Comparison of ENCODE assay signal across 29 cellular contexts in the genomic region with DNA sequence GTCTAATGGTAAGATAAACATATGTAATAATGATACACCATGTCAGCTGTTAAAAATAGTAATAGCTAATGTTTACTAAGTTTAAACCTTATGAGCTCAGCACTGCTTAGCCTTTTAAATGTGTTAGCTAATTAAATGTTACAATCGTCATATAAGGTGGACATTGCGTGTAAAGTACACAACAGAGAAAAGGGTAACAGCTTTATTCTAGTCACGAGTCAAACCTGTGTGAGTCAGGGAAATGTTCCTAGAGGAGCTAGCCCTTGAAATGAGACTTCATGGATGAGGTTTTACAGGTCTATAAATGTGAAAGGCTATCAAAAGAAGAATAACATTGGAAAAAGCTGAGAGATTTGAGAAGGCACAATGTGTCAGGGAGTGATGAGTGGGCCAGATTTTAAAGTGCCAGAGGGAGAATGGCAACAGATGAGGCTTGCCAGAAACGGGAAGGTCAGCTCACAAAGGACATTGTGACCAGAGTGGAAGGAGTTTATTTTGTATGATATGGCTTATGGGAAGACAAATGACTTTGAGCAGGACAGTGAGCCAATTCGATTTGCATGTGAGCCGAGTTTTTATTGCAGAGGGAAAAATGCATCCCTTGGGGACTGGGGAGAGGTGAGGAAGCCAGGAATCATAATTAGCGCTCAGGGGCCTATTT.
"Had no signal": no experiment of that assay in that cellular context is flagged by ENCODE, and none has a peak within 500 bp of the region (broad histone marks: within the 10 kb centered on the region; RNA-seq: fewer than 3 reads in every experiment).

No MANE protein-coding gene starts in this region.

- H3K27me3 ChIP-seq: gastroesophageal sphincter, right lobe of liver, vagina had no signal

- H3K9me3 ChIP-seq: gastroesophageal sphincter, lower lobe of right lung, right lobe of liver, thoracic aorta, vagina had no signal

- H3K4me1 Mint-ChIP-seq: activated naive CD4-positive, alpha-beta T cell treated with anti-CD3 and anti-CD28 coated beads, Interleukin-2, amount 10 ng/mL, durations not matched to agents 7 days and 5 days; activated naive CD8-positive, alpha-beta T cell treated with anti-CD3 and anti-CD28 coated beads, Interleukin-2, amount 10 ng/mL, durations not matched to agents 7 days and 5 days; immature natural killer cell; nephron had no signal

- H3K4me3 ChIP-seq: gastroesophageal sphincter, lower lobe of right lung, right lobe of liver, thoracic aorta, vagina had no signal

- H3K36me3 ChIP-seq: gastroesophageal sphincter, lower lobe of right lung, right lobe of liver, thoracic aorta, vagina, WERI-Rb-1 had no signal

- DNase-seq: activated CD4-positive, alpha-beta T cell treated with anti-CD3 and anti-CD28 coated beads for 48 hours; activated CD4-positive, alpha-beta T cell treated with anti-CD3 and anti-CD28 coated beads, Interleukin-2, amount 50 U/mL, for 48 hours; activated CD8-positive, alpha-beta memory T cell treated with anti-CD3 and anti-CD28 coated beads, Interleukin-2, amount 50 U/mL, for 48 hours; activated gamma-delta T cell; activated naive CD4-positive, alpha-beta T cell treated with anti-CD3 and anti-CD28 coated beads, Interleukin-2, amount 10 ng/mL, durations not matched to agents 7 days and 5 days; activated naive CD8-positive, alpha-beta T cell treated with anti-CD3 and anti-CD28 coated beads, Interleukin-2, amount 10 ng/mL, durations not matched to agents 7 days and 5 days; activated T-cell treated with anti-CD3 and anti-CD28 coated beads, Interleukin-2, amount 50 U/mL, for 24 hours; caudate nucleus; cortex of kidney; effector memory CD8-positive, alpha-beta T cell; erythroblast; head of caudate nucleus; hypothalamus; immature natural killer cell; lower lobe of right lung; posterior cingulate gyrus; right lobe of liver; stimulated activated CD4-positive, alpha-beta T cell treated with anti-CD3 and anti-CD28 coated beads, Interleukin-2, amount 100 ng/mL, for 48 hours; stimulated activated naive CD4-positive, alpha-beta T cell treated with Interleukin-2 at 50 U/mL for 16 hours; T-helper 9 cell; WERI-Rb-1 had no signal

- H3K36me3 Mint-ChIP-seq: activated naive CD4-positive, alpha-beta T cell treated with anti-CD3 and anti-CD28 coated beads, Interleukin-2, amount 10 ng/mL, durations not matched to agents 7 days and 5 days; activated naive CD8-positive, alpha-beta T cell treated with anti-CD3 and anti-CD28 coated beads, Interleukin-2, amount 10 ng/mL, durations not matched to agents 7 days and 5 days; immature natural killer cell; type B pancreatic cell had no signal

- H3K4me1 ChIP-seq: gastroesophageal sphincter, lower lobe of right lung, right lobe of liver, vagina had no signal

- H3K9me3 Mint-ChIP-seq: activated naive CD8-positive, alpha-beta T cell treated with anti-CD3 and anti-CD28 coated beads, Interleukin-2, amount 10 ng/mL, durations not matched to agents 7 days and 5 days; effector memory CD8-positive, alpha-beta T cell; nephron; T-helper 1 cell treated with Interleukin-12 subunit alpha and Interleukin-12 subunit beta and Interleukin-4 antibody, amounts not matched to agents 30 μg/mL and 1 μg/mL, for 36 hours; type B pancreatic cell had no signal

- H3K27me3 Mint-ChIP-seq: activated naive CD4-positive, alpha-beta T cell treated with anti-CD3 and anti-CD28 coated beads, Interleukin-2, amount 10 ng/mL, durations not matched to agents 7 days and 5 days; activated naive CD8-positive, alpha-beta T cell treated with anti-CD3 and anti-CD28 coated beads, Interleukin-2, amount 10 ng/mL, durations not matched to agents 7 days and 5 days; activated T-cell treated with anti-CD3 and anti-CD28 coated beads, Interleukin-2, amount 50 U/mL, for 24 hours; effector memory CD8-positive, alpha-beta T cell; type B pancreatic cell had no signal

- H3K27ac ChIP-seq: gastroesophageal sphincter, lower lobe of right lung, right lobe of liver, thoracic aorta, vagina, WERI-Rb-1 had no signal

- ATAC-seq: activated CD4-positive, CD25-positive, alpha-beta regulatory T cell treated with anti-CD3 and anti-CD28 coated beads, Interleukin-2, amount 50 U/mL, for 24 hours; effector memory CD8-positive, alpha-beta T cell; gastroesophageal sphincter; left lobe of liver; lower lobe of right lung; right lobe of liver had no signal

- H3K27ac Mint-ChIP-seq: activated naive CD4-positive, alpha-beta T cell treated with anti-CD3 and anti-CD28 coated beads, Interleukin-2, amount 10 ng/mL, durations not matched to agents 7 days and 5 days; activated naive CD8-positive, alpha-beta T cell treated with anti-CD3 and anti-CD28 coated beads, Interleukin-2, amount 10 ng/mL, durations not matched to agents 7 days and 5 days; activated T-cell treated with anti-CD3 and anti-CD28 coated beads, Interleukin-2, amount 50 U/mL, for 24 hours; effector memory CD8-positive, alpha-beta T cell; immature natural killer cell; nephron; T-helper 1 cell treated with Interleukin-12 subunit alpha and Interleukin-12 subunit beta and Interleukin-4 antibody, amounts not matched to agents 30 μg/mL and 1 μg/mL, for 36 hours; type B pancreatic cell had no signal

- H3K4me3 Mint-ChIP-seq: activated naive CD4-positive, alpha-beta T cell treated with anti-CD3 and anti-CD28 coated beads, Interleukin-2, amount 10 ng/mL, durations not matched to agents 7 days and 5 days; activated naive CD8-positive, alpha-beta T cell treated with anti-CD3 and anti-CD28 coated beads, Interleukin-2, amount 10 ng/mL, durations not matched to agents 7 days and 5 days; activated T-cell treated with anti-CD3 and anti-CD28 coated beads, Interleukin-2, amount 50 U/mL, for 24 hours; effector memory CD8-positive, alpha-beta T cell; immature natural killer cell; nephron; T-helper 1 cell treated with Interleukin-12 subunit alpha and Interleukin-12 subunit beta and Interleukin-4 antibody, amounts not matched to agents 30 μg/mL and 1 μg/mL, for 36 hours; type B pancreatic cell had no signal
